In the genomic region with DNA sequence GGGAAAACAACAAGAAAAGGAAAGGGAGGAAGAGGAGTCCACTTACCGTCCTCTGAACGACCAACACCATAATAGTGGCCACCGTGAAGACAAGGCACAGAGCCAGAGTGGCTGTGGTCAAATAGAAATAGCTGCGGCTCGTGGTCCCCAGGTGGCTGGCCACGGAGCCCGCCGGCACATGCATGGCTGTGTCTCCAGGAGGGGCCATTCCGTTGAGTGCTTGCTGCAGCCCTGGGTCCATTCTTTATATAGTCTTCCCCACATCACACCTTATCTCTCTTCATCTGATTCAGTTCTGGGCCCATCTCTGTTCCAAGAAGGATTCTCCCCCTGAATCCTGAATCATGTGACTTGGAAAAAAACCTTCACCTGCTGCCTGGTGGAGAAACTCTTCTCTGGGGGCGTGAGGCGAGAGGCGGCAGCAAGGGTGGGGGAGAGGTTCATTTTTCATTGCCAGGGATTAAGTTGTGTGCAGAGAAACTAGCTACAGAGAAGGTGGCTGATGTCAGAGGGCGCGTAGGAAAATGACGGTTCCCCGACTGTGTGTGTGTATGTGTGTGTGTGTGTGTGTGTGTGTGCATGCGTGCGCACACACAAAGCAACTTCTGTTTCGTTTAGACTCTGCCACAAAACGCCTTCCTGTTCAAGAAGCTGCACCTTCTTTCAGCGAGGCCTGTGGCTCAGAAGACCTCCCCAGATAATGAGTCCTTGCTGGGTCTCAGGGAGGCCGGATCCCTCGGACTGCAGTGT, we compare ENCODE assay signal across 8 cellular contexts. TPM values are rescaled to one million over a fixed set of nuclear protein-coding genes. Genes with fewer than 3 reads are reported as not detected.
DNase-seq lines count a peak whose midpoint lies in the region; ATAC-seq lines count a peak whose summit lies in the region.

A gene with protein sequence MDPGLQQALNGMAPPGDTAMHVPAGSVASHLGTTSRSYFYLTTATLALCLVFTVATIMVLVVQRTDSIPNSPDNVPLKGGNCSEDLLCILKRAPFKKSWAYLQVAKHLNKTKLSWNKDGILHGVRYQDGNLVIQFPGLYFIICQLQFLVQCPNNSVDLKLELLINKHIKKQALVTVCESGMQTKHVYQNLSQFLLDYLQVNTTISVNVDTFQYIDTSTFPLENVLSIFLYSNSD (minus strand): TSS at position 529 of the 750 bp plus-strand sequence. CDS start 288 bp downstream, at position 241.

- H3K36me3 Mint-ChIP-seq in activated naive CD4-positive, alpha-beta T cell treated with anti-CD3 and anti-CD28 coated beads for 36 hours (ENCODE audit: low read depth), result peaks cover 25% of the 10 kb centered on the region

- H2AK5ac ChIP-seq in trophoblast cell (ENCODE audit: low read length), result peak within 1 kb of the TSS; percentile 77

- H3K4me1 ChIP-seq in trophoblast cell (ENCODE audit: control insufficient read depth in 1 of 2, insufficient read depth in 2 of 2, low read length in 2 of 2), result peaks cover 12 to 21% of the 10 kb centered on the region in 2 experiments

- no peaks in the 10 kb centered on the region for H3K36me3 ChIP-seq in trophoblast cell (ENCODE audit: control insufficient read depth in 1 of 2, insufficient read depth in 2 of 2, low read length in 2 of 2)

- H3K9me3 ChIP-seq in trophoblast cell (ENCODE audit: insufficient read depth, low read depth, low read length), result no peaks in the 10 kb centered on the region

- no peaks in the 10 kb centered on the region for H3K27me3 Mint-ChIP-seq in activated naive CD4-positive, alpha-beta T cell treated with anti-CD3 and anti-CD28 coated beads for 36 hours (ENCODE audit: low read depth)

- no peak within 1 kb of the TSS for H3K4me2 ChIP-seq in trophoblast cell (ENCODE audit: low read length)

- peak within 1 kb of the TSS; percentile 94 for H2BK12ac ChIP-seq in trophoblast cell (ENCODE audit: low read length)

- no peak within 1 kb of the TSS for H3K9ac ChIP-seq in trophoblast cell (ENCODE audit: low read length)

- no CpG with 5 or more reads among the region's 23 CpGs for WGBS in trophoblast cell (ENCODE audit: extremely low coverage, insufficient coverage, insufficient read length)

- no peak within 1 kb of the TSS for H3K4me3 ChIP-seq in trophoblast cell (ENCODE audit: low read depth, low read length)

- H3K4me1 Mint-ChIP-seq in activated naive CD4-positive, alpha-beta T cell treated with anti-CD3 and anti-CD28 coated beads for 36 hours (ENCODE audit: low read depth), result peaks cover 38% of the 10 kb centered on the region

- H4K12ac ChIP-seq in trophoblast cell (ENCODE audit: low read depth, low read length), result no peak within 1 kb of the TSS

- H3K27me3 ChIP-seq in trophoblast cell (ENCODE audit: insufficient read depth, low read length), result no peaks in the 10 kb centered on the region

- H3K9me3 Mint-ChIP-seq in activated naive CD4-positive, alpha-beta T cell treated with anti-CD3 and anti-CD28 coated beads for 36 hours, result no peaks in the 10 kb centered on the region

- H4K8ac ChIP-seq in trophoblast cell (ENCODE audit: low read depth, low read length), result peak within 1 kb of the TSS; percentile 23

- peak within 1 kb of the TSS; percentile 97 for H3K27ac Mint-ChIP-seq in activated naive CD4-positive, alpha-beta T cell treated with anti-CD3 and anti-CD28 coated beads for 36 hours

- peak within 1 kb of the TSS; percentile 94 for H3K4me3 Mint-ChIP-seq in activated naive CD4-positive, alpha-beta T cell treated with anti-CD3 and anti-CD28 coated beads for 36 hours

- no peak within 1 kb of the TSS for H2AFZ ChIP-seq in trophoblast cell (ENCODE audit: insufficient read depth, low read length, poor library complexity)

- no peak for ATAC-seq in GM19467 (IDR thresholded peaks at IDR 0.05; ENCODE audit: unreplicated experiment)

- no peak within 1 kb of the TSS for H3K23ac ChIP-seq in trophoblast cell (ENCODE audit: low read length)

- H3K14ac ChIP-seq in trophoblast cell (ENCODE audit: low read length), result peak within 1 kb of the TSS; percentile 1

- intact Hi-C loops in activated naive CD4-positive, alpha-beta T cell treated with anti-CD3 and anti-CD28 coated beads for 36 hours (cut with micrococcal nuclease), result loop anchor here (1.0 to 2.0 kb wide), 6 partner anchors 28 to 239 kb away; no protein-coding TSS in a partner anchor

- H4K91ac ChIP-seq in trophoblast cell (ENCODE audit: low read depth, low read length), result peak within 1 kb of the TSS; percentile 17

- peak; percentile 67 for DNase-seq in GDM1 (lab: John Stamatoyannopoulos, UW)
- DNase-seq in RPMI7951 (ENCODE audit: low read depth), result peak; percentile 51
- DNase-seq in activated naive CD4-positive, alpha-beta T cell treated with anti-CD3 and anti-CD28 coated beads for 36 hours, result peak; percentile 90
- no peak for DNase-seq in trophoblast cell
- no peak for DNase-seq in NCI-H2171 treated with DMSO at 0.1 percent for 48 hours (lab: John Stamatoyannopoulos, UW)
- no peak for DNase-seq in DMS114 treated with DMSO at 0.1 percent for 48 hours (lab: John Stamatoyannopoulos, UW; ENCODE audit: unreplicated experiment)
- no peak for DNase-seq in foreskin melanocyte

- H2BK5ac ChIP-seq in trophoblast cell (ENCODE audit: low read depth, low read length, poor library complexity), result peak within 1 kb of the TSS; percentile 60

- H3K27ac ChIP-seq in trophoblast cell (ENCODE audit: low read depth, low read length), result peak within 1 kb of the TSS; percentile 49

- CTCF ChIA-PET in activated naive CD4-positive, alpha-beta T cell treated with anti-CD3 and anti-CD28 coated beads for 36 hours (lab: Charles Lee), result interaction anchor here (0.6 to 4.3 kb wide), 14 partner anchors 8 to 264 kb away, joined by 3 to 36 read pairs (median 6); a partner anchor contains a TSS

- H3K18ac ChIP-seq in trophoblast cell (ENCODE audit: low read length), result peak within 1 kb of the TSS; percentile 58

- H3K79me2 ChIP-seq in trophoblast cell (ENCODE audit: control insufficient read depth, insufficient read depth, low read length, poor library complexity), result no peaks in the 10 kb centered on the region

- peaks cover 21% of the 10 kb centered on the region for H3K79me1 ChIP-seq in trophoblast cell (ENCODE audit: low read length)

- peak within 1 kb of the TSS; percentile 83 for H2BK120ac ChIP-seq in trophoblast cell (ENCODE audit: insufficient read depth, low read length, poor library complexity)

- peak within 1 kb of the TSS; percentile 17 for H3K4ac ChIP-seq in trophoblast cell (ENCODE audit: low read depth, low read length)

RNA-seq across cellular contexts. Expression of the gene that starts here (rescaled TPM):
- total RNA-seq in RPMI7951 (2014; rRNA removed; shearing (Covaris generic)), result not detected in 2 replicates
- total RNA-seq in activated naive CD4-positive, alpha-beta T cell treated with anti-CD3 and anti-CD28 coated beads for 36 hours, result 10 to 100 TPM; 25.9 to 26.4 TPM
- 1.1 and 1.8 TPM in 2 replicates for polyA plus RNA-seq in trophoblast cell (2013)

Comparison
In these comparisons a context has a peak if more than half of its experiments do, and no peak if none do; other contexts are left out.
1. RNA of the gene that starts here (total RNA-seq): 25.9 to 26.4 TPM in activated naive CD4-positive, alpha-beta T cell treated with anti-CD3 and anti-CD28 coated beads for 36 hours; not detected in RPMI7951; every median in the first group is over 10 times any median in the second.
2. Peak in DNase-seq in RPMI7951; RNA of the gene not detected or under 1 TPM.
3. DNase-seq: peak in GDM1 (single experiment) and activated naive CD4-positive, alpha-beta T cell treated with anti-CD3 and anti-CD28 coated beads for 36 hours (single experiment); none in trophoblast cell (0 of 2), NCI-H2171 treated with DMSO at 0.1 percent for 48 hours (single experiment), DMS114 treated with DMSO at 0.1 percent for 48 hours (single experiment) and foreskin melanocyte (single experiment).